In genomic region chr15:60390931-60391501, GRCh38 we compare ENCODE assay signal across 8 cellular contexts. TPM values are rescaled to one million over a fixed set of nuclear protein-coding genes. Genes with fewer than 3 reads are reported as not detected.
DNase-seq lines count a peak whose midpoint lies in the region; ATAC-seq and TF ChIP-seq lines count a peak whose summit lies in the region.

No MANE protein-coding gene starts in this region.

- intact Hi-C loops in activated CD4-positive, alpha-beta T cell treated with anti-CD3 and anti-CD28 coated beads, Interleukin-2, amount 10 ng/mL, durations not matched to agents 24 days and 14 days (cut with micrococcal nuclease) = no loop called here
- intact Hi-C loops in right cardiac atrium (cut with DNase I) = no loop called here
- intact Hi-C loops in stomach (cut with DNase I; ENCODE audit: low total_unique reads) = no loop called here

- WGBS in right cardiac atrium = 25% methylated on average over 6 of the region's 6 CpGs
- 16 to 28% (median 24%) methylated on average over 6 of the region's 6 CpGs for WGBS in stomach, 5 donors

- peaks cover 27% of the 10 kb centered on the region for H3K4me1 ChIP-seq in right cardiac atrium (ENCODE audit: control insufficient read depth, insufficient read depth, low read length)
- peaks cover 70 to 99% (median 83%) of the 10 kb centered on the region in 4 donors for H3K4me1 ChIP-seq in stomach

- no peak overlapping the region for H3K4me3 Mint-ChIP-seq in activated CD4-positive, alpha-beta T cell treated with anti-CD3 and anti-CD28 coated beads, Interleukin-2, amount 10 ng/mL, durations not matched to agents 24 days and 14 days

- peaks cover 0 to 16% (median 6%) of the 10 kb centered on the region in 4 donors for H3K36me3 ChIP-seq in stomach

- peaks cover 53% of the 10 kb centered on the region for H3K36me3 Mint-ChIP-seq in activated CD4-positive, alpha-beta T cell treated with anti-CD3 and anti-CD28 coated beads, Interleukin-2, amount 10 ng/mL, durations not matched to agents 24 days and 14 days (ENCODE audit: low read depth)

- no peak for TF ChIP-seq POLR2A in stomach (IDR thresholded peaks at IDR 0.05)

- in situ Hi-C loops in GM13977 (cut with MboI; ENCODE audit: low pct_unique_long_range_greater_than_20kb, low sequenced_read_pairs, unreplicated experiment) = no loop called here

- no peak for DNase-seq in activated CD4-positive, alpha-beta T cell treated with anti-CD3 and anti-CD28 coated beads, Interleukin-2, amount 10 ng/mL, durations not matched to agents 24 days and 14 days
- no peak for DNase-seq in activated CD4-positive, alpha-beta T cell treated with anti-CD3 and anti-CD28 coated beads for 1 hour
- DNase-seq in right cardiac atrium (peak; percentile 55 to 61 (median 59)), stomach (peak; percentile 42), GM13977 (ENCODE audit: low spot score) (no peak), NCI-H2227 treated with DMSO at 0.1 percent for 48 hours (lab: John Stamatoyannopoulos, UW) (no peak)
- no peak for DNase-seq in stimulated activated CD4-positive, alpha-beta T cell treated with anti-CD3 and anti-CD28 coated beads, Interleukin-12 subunit alpha, Interleukin-12 subunit beta, amount 100 ng/mL, for 4 hours

- TF ChIP-seq EP300 in stomach (IDR thresholded peaks at IDR 0.05) = no peak

- no peaks in the 10 kb centered on the region for H3K9me3 Mint-ChIP-seq in activated CD4-positive, alpha-beta T cell treated with anti-CD3 and anti-CD28 coated beads, Interleukin-2, amount 10 ng/mL, durations not matched to agents 24 days and 14 days

- H3K4me3 ChIP-seq in WI38 (ENCODE audit: low read depth, low read length) (peak overlapping the region; percentile 16), right cardiac atrium (ENCODE audit: low read length) (no peak overlapping the region), stomach (peak overlapping the region in 1 of 4 donors; percentile 21)

- no peaks in the 10 kb centered on the region for H3K27me3 Mint-ChIP-seq in activated CD4-positive, alpha-beta T cell treated with anti-CD3 and anti-CD28 coated beads, Interleukin-2, amount 10 ng/mL, durations not matched to agents 24 days and 14 days

- peak; percentile 77 to 84 for ATAC-seq in right cardiac atrium

- H3K27ac ChIP-seq in right cardiac atrium (ENCODE audit: low read length) = peak overlapping the region; percentile 88
- H3K27ac ChIP-seq in stomach = peak overlapping the region; percentile 34 to 99 (median 98)

- peaks cover 75% of the 10 kb centered on the region for H3K4me1 Mint-ChIP-seq in activated CD4-positive, alpha-beta T cell treated with anti-CD3 and anti-CD28 coated beads, Interleukin-2, amount 10 ng/mL, durations not matched to agents 24 days and 14 days

- H3K9me3 ChIP-seq in right cardiac atrium (ENCODE audit: control insufficient read depth, low read length) = no peaks in the 10 kb centered on the region
- H3K9me3 ChIP-seq in stomach = no peaks in the 10 kb centered on the region

- TF ChIP-seq CTCF in WI38 (IDR thresholded peaks at IDR 0.05; ENCODE audit: low read depth, low read length) (no peak), stomach (IDR thresholded peaks at IDR 0.05) (no peak), GM13977 (IDR thresholded peaks at IDR 0.05; ENCODE audit: extremely low read depth, insufficient read depth, missing control alignments) (no peak)

- peak overlapping the region; percentile 54 for H3K27ac Mint-ChIP-seq in activated CD4-positive, alpha-beta T cell treated with anti-CD3 and anti-CD28 coated beads, Interleukin-2, amount 10 ng/mL, durations not matched to agents 24 days and 14 days

- H3K27me3 ChIP-seq in right cardiac atrium (ENCODE audit: control insufficient read depth, insufficient read depth) (no peaks in the 10 kb centered on the region), stomach (no peaks in the 10 kb centered on the region)

RNA-seq across cellular contexts. Expression of gene ANXA2, which starts 6.8 kb away (rescaled TPM):
- total RNA-seq in activated CD4-positive, alpha-beta T cell treated with anti-CD3 and anti-CD28 coated beads, Interleukin-2, amount 10 ng/mL, durations not matched to agents 24 days and 14 days = 214 and 225 TPM in 2 replicates
- total RNA-seq in right cardiac atrium (100 to 1,000 TPM; 126 to 293 (median 224) TPM), stomach (1,000 to 10,000 TPM in 1 of 5 donors, 100 to 1,000 TPM in 4; 292 to 1,332 (median 460) TPM)
- polyA plus RNA-seq in right cardiac atrium (240 TPM), stomach (100 to 1,000 TPM; 600 to 928 (median 774) TPM)

Comparison
In these comparisons a context has a peak if more than half of its experiments do, and no peak if none do; other contexts are left out.
1. DNase-seq: peak in right cardiac atrium (3 of 3) and stomach (single experiment); none in activated CD4-positive, alpha-beta T cell treated with anti-CD3 and anti-CD28 coated beads, Interleukin-2, amount 10 ng/mL, durations not matched to agents 24 days and 14 days (single experiment), activated CD4-positive, alpha-beta T cell treated with anti-CD3 and anti-CD28 coated beads for 1 hour (single experiment), GM13977 (single experiment), stimulated activated CD4-positive, alpha-beta T cell treated with anti-CD3 and anti-CD28 coated beads, Interleukin-12 subunit alpha, Interleukin-12 subunit beta, amount 100 ng/mL, for 4 hours (single experiment) and NCI-H2227 treated with DMSO at 0.1 percent for 48 hours (single experiment).